8 cellular contexts compared by ENCODE assay signal in the genomic region with DNA sequence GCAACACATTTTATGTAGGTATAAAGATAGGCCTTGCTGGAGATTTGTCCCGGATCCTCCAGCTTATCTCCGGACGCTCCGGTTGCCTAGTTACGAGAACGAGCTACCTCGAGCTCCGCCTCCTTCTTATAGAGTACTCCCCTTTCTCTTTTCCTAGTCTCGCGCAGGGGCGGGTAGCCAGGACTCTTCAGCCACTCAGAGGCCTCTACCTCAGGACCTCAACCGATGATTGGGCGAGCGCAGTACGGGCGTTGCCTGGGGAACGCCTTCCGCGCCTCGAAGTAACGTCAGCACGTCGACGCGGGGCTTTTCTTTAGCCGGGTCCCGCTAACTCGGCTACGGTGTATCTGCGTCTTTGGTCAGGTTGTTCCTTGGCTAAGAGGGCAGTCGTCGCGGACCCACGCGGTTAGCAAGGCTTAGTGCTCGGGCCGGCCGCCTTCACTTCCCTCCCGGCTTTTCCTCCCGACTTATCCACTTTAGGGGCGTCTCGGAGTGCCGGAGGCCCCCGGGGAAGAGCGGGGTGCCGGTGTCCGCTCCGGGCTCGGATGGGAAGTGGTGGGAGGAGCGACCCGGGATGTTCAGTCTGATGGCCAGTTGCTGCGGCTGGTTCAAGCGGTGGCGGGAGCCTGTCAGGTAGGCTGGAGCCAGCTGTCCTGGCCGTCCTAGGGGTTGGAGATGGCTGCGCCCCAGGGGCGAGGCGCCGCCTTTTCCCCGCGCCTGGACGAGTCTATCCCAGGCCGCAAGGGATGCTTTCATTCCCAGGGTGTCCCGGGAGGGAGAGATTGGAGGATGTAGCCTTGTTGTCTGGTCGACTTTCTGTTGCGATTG. TPM values are rescaled to one million over a fixed set of nuclear protein-coding genes. Genes with fewer than 3 reads are reported as not detected.
DNase-seq lines count a peak whose midpoint lies in the region; ATAC-seq and TF ChIP-seq lines count a peak whose summit lies in the region.

A gene (plus strand): TSS at position 306 of the 828 bp plus-strand sequence. CDS start 269 bp downstream, at position 575.

- H3K4me3 Mint-ChIP-seq in Calu3 (ENCODE audit: low read depth, unreplicated experiment) (peak within 1 kb of the TSS; percentile 80), endothelial cell (ENCODE audit: unreplicated experiment) (peak within 1 kb of the TSS; percentile 94), mesothelial cell of epicardium (peak within 1 kb of the TSS; percentile 88)

- intact Hi-C loops in Calu3 (cut with micrococcal nuclease; ENCODE audit: unreplicated experiment) = no loop called here

- DNase-seq in Calu3 = peak; percentile 94
- peak; percentile 91 for DNase-seq in activated CD8-positive, alpha-beta memory T cell treated with anti-CD3 and anti-CD28 coated beads, Interleukin-2, amount 50 U/mL, for 48 hours
- peak; percentile 89 for DNase-seq in endothelial cell (ENCODE audit: low spot score)
- DNase-seq in mesothelial cell of epicardium (ENCODE audit: low spot score in 2 of 2, unreplicated experiment in 2 of 2) = peak; percentile 87 to 94
- DNase-seq in stimulated activated CD8-positive, alpha-beta memory T cell treated with anti-CD3 and anti-CD28 coated beads, Interleukin-15, amount 100 ng/mL, for 48 hours (ENCODE audit: low read depth in 2 of 2) = peak; percentile 90

- peak within 1 kb of the TSS; percentile 79 for H3K4me2 ChIP-seq in OCI-LY1 (ENCODE audit: low read length)

- H3K9me3 ChIP-seq in HUES64 (ENCODE audit: insufficient read depth, low read depth, low read length) (no peaks in the 10 kb centered on the region), OCI-LY1 (ENCODE audit: low read length) (no peaks in the 10 kb centered on the region)

- no peaks in the 10 kb centered on the region for H3K9me2 ChIP-seq in OCI-LY1 (ENCODE audit: low read depth, low read length)

- no TSS peak for BruUV-seq in Calu3 (replicated peaks; lab: Mats Ljungman, UMichigan)

- no peaks in the 10 kb centered on the region; the same call in 1 of the 2 replicates for H3F3A ChIP-seq in OCI-LY1 (ENCODE audit: insufficient read depth, low read length)

- H3K79me2 ChIP-seq in OCI-LY1 (ENCODE audit: insufficient read depth, low read length) = 0 out of 2 replicates have a peak, but pooled peaks cover 5% of the 10 kb centered on the region

- ATAC-seq in GM21447 (IDR thresholded peaks at IDR 0.05; ENCODE audit: unreplicated experiment) = peak; percentile 100

- no peaks in the 10 kb centered on the region; the same call in 1 of the 2 replicates for H3K27me3 ChIP-seq in HUES64 (ENCODE audit: insufficient read depth, low read length)
- no peaks in the 10 kb centered on the region for H3K27me3 ChIP-seq in OCI-LY1 (ENCODE audit: insufficient read depth, low read length)

- peaks cover 5% of the 10 kb centered on the region; the same call in 1 of the 2 replicates for H3K4me1 ChIP-seq in HUES64 (ENCODE audit: insufficient read depth, low read length)
- peaks cover 13% of the 10 kb centered on the region for H3K4me1 ChIP-seq in OCI-LY1 (ENCODE audit: insufficient read depth, low read length, severe bottlenecking)

- H3K36me3 ChIP-seq in HUES64 (ENCODE audit: insufficient read depth, low read length) = no peaks in the 10 kb centered on the region
- H3K36me3 ChIP-seq in OCI-LY1 (ENCODE audit: insufficient read depth, low read length) = no peaks in the 10 kb centered on the region

- H3K27ac Mint-ChIP-seq in Calu3 (ENCODE audit: unreplicated experiment) (peak within 1 kb of the TSS; percentile 90), endothelial cell (ENCODE audit: unreplicated experiment) (peak within 1 kb of the TSS; percentile 98), mesothelial cell of epicardium (peak within 1 kb of the TSS; percentile 89)

- peak within 1 kb of the TSS; percentile 67 for H2AFZ ChIP-seq in OCI-LY1 (ENCODE audit: low read length)

- WGBS in HUES64 = under 1% methylated on average over 66 of the region's 66 CpGs

- H3K4me3 ChIP-seq in HUES64 (ENCODE audit: low read length) (peak within 1 kb of the TSS; percentile 75), OCI-LY1 (ENCODE audit: low read depth, low read length, poor library complexity, severe bottlenecking) (peak within 1 kb of the TSS; percentile 79)

- H3K9ac ChIP-seq in HUES64 (ENCODE audit: low read depth, low read length) (peak within 1 kb of the TSS; percentile 72; the same call in 1 of the 2 replicates), OCI-LY1 (ENCODE audit: low read length) (peak within 1 kb of the TSS; percentile 80)

- no peaks in the 10 kb centered on the region for H4K20me1 ChIP-seq in OCI-LY1 (ENCODE audit: insufficient read depth, low read length)

- H3K36me3 Mint-ChIP-seq in Calu3 (ENCODE audit: insufficient read depth, unreplicated experiment) (peaks cover 17% of the 10 kb centered on the region), endothelial cell (ENCODE audit: low read depth, unreplicated experiment) (no peaks in the 10 kb centered on the region), mesothelial cell of epicardium (no peaks in the 10 kb centered on the region)

- H3K27me3 Mint-ChIP-seq in Calu3 (ENCODE audit: unreplicated experiment) (peaks cover 10% of the 10 kb centered on the region), endothelial cell (ENCODE audit: unreplicated experiment) (peaks cover 6% of the 10 kb centered on the region), mesothelial cell of epicardium (ENCODE audit: low read depth) (no peaks in the 10 kb centered on the region)

- peak within 1 kb of the TSS; percentile 77 for H3K27ac ChIP-seq in HUES64 (ENCODE audit: low read depth, low read length)
- H3K27ac ChIP-seq in OCI-LY1 (ENCODE audit: low read depth, low read length, poor library complexity, severe bottlenecking) = no peak within 1 kb of the TSS

- CTCF ChIA-PET in Calu3 (lab: Charles Lee) = interaction anchor here (0.8 kb wide), 1 partner anchor 9 kb away, joined by 4 read pairs; no protein-coding TSS in a partner anchor

- TF ChIP-seq CTCF in Calu3 (IDR thresholded peaks at IDR 0.05; ENCODE audit: unreplicated experiment) (no peak), OCI-LY1 (IDR thresholded peaks at IDR 0.05; ENCODE audit: low read length) (no peak), endothelial cell (IDR thresholded peaks at IDR 0.05; ENCODE audit: unreplicated experiment) (no peak), mesothelial cell of epicardium (IDR thresholded peaks at IDR 0.05; ENCODE audit: unreplicated experiment) (no peak)

- H3K4me1 Mint-ChIP-seq in Calu3 (ENCODE audit: low read depth, unreplicated experiment) (peaks cover 8% of the 10 kb centered on the region), endothelial cell (ENCODE audit: unreplicated experiment) (peaks cover 18% of the 10 kb centered on the region), mesothelial cell of epicardium (peaks cover 22% of the 10 kb centered on the region)

- no peaks in the 10 kb centered on the region for H3K9me3 Mint-ChIP-seq in Calu3 (ENCODE audit: low read depth, unreplicated experiment)
- no peaks in the 10 kb centered on the region for H3K9me3 Mint-ChIP-seq in endothelial cell (ENCODE audit: unreplicated experiment)
- H3K9me3 Mint-ChIP-seq in mesothelial cell of epicardium = no peaks in the 10 kb centered on the region

RNA-seq across cellular contexts. Expression of the gene that starts here (rescaled TPM):
- 7.8 and 9.6 TPM in 2 replicates for total RNA-seq in Calu3 (2022)
- 4.9 TPM for polyA plus RNA-seq in HUES64 (2013, experiment 1 of 2)
- 7.8 TPM for polyA plus RNA-seq in HUES64 (2013, experiment 2 of 2)
- 15.3 TPM for total RNA-seq in endothelial cell (ENCODE audit: unreplicated experiment)
- total RNA-seq in mesothelial cell of epicardium = 12.1 to 14.1 TPM (median 13.6 TPM) in 3 replicates
